9 cellular contexts compared by ENCODE assay signal in genomic region chr20:62816879-62817873, GRCh38. TPM values are rescaled to one million over a fixed set of nuclear protein-coding genes. Genes with fewer than 3 reads are reported as not detected.
A peak's percentile ranks its signal among the peaks of the same experiment; 100 is the strongest.
DNase-seq lines count a peak whose midpoint lies in the region; ATAC-seq and TF ChIP-seq lines count a peak whose summit lies in the region.
"Had no signal": no experiment of that assay in that cellular context is flagged by ENCODE, and none has a peak within 500 bp of the region (broad histone marks: within the 10 kb centered on the region; RNA-seq: fewer than 3 reads in every experiment).

Gene COL9A3, plus strand, starts transcription at chr20:62817050. Its CDS starts 15 bp downstream, at chr20:62817065.

- H3K4me3 ChIP-seq in GM23248 (peak within 1 kb of the TSS; percentile 50), NT2/D1 (ENCODE audit: insufficient read length, low read depth) (peak within 1 kb of the TSS; percentile 78), gastroesophageal sphincter (peak within 1 kb of the TSS in 1 of 2 donors; percentile 46)

- peak within 1 kb of the TSS; percentile 51 for H3K4me2 ChIP-seq in GM23248 (ENCODE audit: unreplicated experiment)

- CTCF ChIA-PET in activated CD4-positive, alpha-beta T cell treated with anti-CD3 and anti-CD28 coated beads, Interleukin-2, amount 10 ng/mL, durations not matched to agents 7 days and 5 days (lab: Charles Lee) = interaction anchor here (0.6 to 0.7 kb wide), 3 partner anchors 10 to 246 kb away, joined by 3 to 6 read pairs (median 3); no protein-coding TSS in a partner anchor

- peaks cover 9% of the 10 kb centered on the region for H3K36me3 Mint-ChIP-seq in stimulated activated memory B cell treated with anti-CD40 and anti-IgM and Interleukin-4, amounts not matched to agents 10 μg/mL and 1 μg/mL and 100 μg/mL, for 72 hours
- peaks cover 4% of the 10 kb centered on the region for H3K36me3 Mint-ChIP-seq in activated CD4-positive, alpha-beta T cell treated with anti-CD3 and anti-CD28 coated beads, Interleukin-2, amount 10 ng/mL, durations not matched to agents 7 days and 5 days (ENCODE audit: low read depth)

- DNase-seq in GM23248 (peak; percentile 36), NT2/D1 (ENCODE audit: low read depth, low spot score) (no peak), posterior cingulate gyrus (peak in 6 of 10 donors; percentile 45 to 95 (median 76)), MV-4-11 (lab: John Stamatoyannopoulos, UW) (no peak)
- DNase-seq in activated CD4-positive, alpha-beta T cell treated with anti-CD3 and anti-CD28 coated beads, Interleukin-2, amount 10 ng/mL, durations not matched to agents 7 days and 5 days = no peak

- ATAC-seq in gastroesophageal sphincter (no peak), GM18867 (IDR thresholded peaks at IDR 0.05; ENCODE audit: unreplicated experiment) (no peak)
- ATAC-seq in stimulated activated memory B cell treated with anti-CD40 and anti-IgM and Interleukin-4, amounts not matched to agents 10 μg/mL and 1 μg/mL and 100 μg/mL, for 72 hours = no peak

- H2AFZ ChIP-seq in GM23248 = no peak within 1 kb of the TSS

- POLR2A ChIA-PET in activated CD4-positive, alpha-beta T cell treated with anti-CD3 and anti-CD28 coated beads, Interleukin-2, amount 10 ng/mL, durations not matched to agents 7 days and 5 days (lab: Charles Lee) = no interaction called here

- H3K27ac ChIP-seq in GM23248 (no peak within 1 kb of the TSS), gastroesophageal sphincter (peak within 1 kb of the TSS in 3 of 4 donors; percentile 45 to 72 (median 64))
- H3K27ac ChIP-seq: epithelial cell of prostate had no signal

- H3K4me3 Mint-ChIP-seq in stimulated activated memory B cell treated with anti-CD40 and anti-IgM and Interleukin-4, amounts not matched to agents 10 μg/mL and 1 μg/mL and 100 μg/mL, for 72 hours = no peak within 1 kb of the TSS
- H3K4me3 Mint-ChIP-seq in activated CD4-positive, alpha-beta T cell treated with anti-CD3 and anti-CD28 coated beads, Interleukin-2, amount 10 ng/mL, durations not matched to agents 7 days and 5 days = no peak within 1 kb of the TSS

- H3K9me3 Mint-ChIP-seq in stimulated activated memory B cell treated with anti-CD40 and anti-IgM and Interleukin-4, amounts not matched to agents 10 μg/mL and 1 μg/mL and 100 μg/mL, for 72 hours = no peaks in the 10 kb centered on the region
- no peaks in the 10 kb centered on the region for H3K9me3 Mint-ChIP-seq in activated CD4-positive, alpha-beta T cell treated with anti-CD3 and anti-CD28 coated beads, Interleukin-2, amount 10 ng/mL, durations not matched to agents 7 days and 5 days

- H3K27ac Mint-ChIP-seq in stimulated activated memory B cell treated with anti-CD40 and anti-IgM and Interleukin-4, amounts not matched to agents 10 μg/mL and 1 μg/mL and 100 μg/mL, for 72 hours = no peak within 1 kb of the TSS
- H3K27ac Mint-ChIP-seq in activated CD4-positive, alpha-beta T cell treated with anti-CD3 and anti-CD28 coated beads, Interleukin-2, amount 10 ng/mL, durations not matched to agents 7 days and 5 days = no peak within 1 kb of the TSS

- peaks cover 24% of the 10 kb centered on the region for H3K4me1 Mint-ChIP-seq in stimulated activated memory B cell treated with anti-CD40 and anti-IgM and Interleukin-4, amounts not matched to agents 10 μg/mL and 1 μg/mL and 100 μg/mL, for 72 hours
- peaks cover 1% of the 10 kb centered on the region for H3K4me1 Mint-ChIP-seq in activated CD4-positive, alpha-beta T cell treated with anti-CD3 and anti-CD28 coated beads, Interleukin-2, amount 10 ng/mL, durations not matched to agents 7 days and 5 days

- no peaks in the 10 kb centered on the region for H3K9me2 ChIP-seq in GM23248 (ENCODE audit: insufficient read depth)

- H3K9ac ChIP-seq in GM23248 (no peak within 1 kb of the TSS), NT2/D1 (ENCODE audit: insufficient read length, low read depth) (peak within 1 kb of the TSS; percentile 94)

- peak in 1 of 2 donors; percentile 15 for TF ChIP-seq POLR2A in gastroesophageal sphincter (IDR thresholded peaks at IDR 0.05)

- WGBS in GM23248 (ENCODE audit: low coverage in 1 of 2, low lambda C conversion rate in 2 of 2, missing lambda C conversion rate in 2 of 2), 2 experiments = 11% methylated on average over 34 to 92 of the region's 109 CpGs
- WGBS in gastroesophageal sphincter (ENCODE audit: low coverage in 1 of 2), 2 donors = no CpG with 5 or more reads among the region's 109 CpGs

- TF ChIP-seq CTCF in gastroesophageal sphincter (IDR thresholded peaks at IDR 0.05) = no peak

- no peaks in the 10 kb centered on the region for H3F3A ChIP-seq in GM23248 (ENCODE audit: insufficient read depth)

- H4K20me1 ChIP-seq in GM23248 (ENCODE audit: insufficient read depth) = no peaks in the 10 kb centered on the region

- TF ChIP-seq EP300 in gastroesophageal sphincter (IDR thresholded peaks at IDR 0.05) = no peak

- H3K36me3 ChIP-seq in GM23248 (ENCODE audit: low read depth) = 0 out of 2 replicates have a peak, but pooled peaks cover 5% of the 10 kb centered on the region
- peaks cover 59% of the 10 kb centered on the region for H3K36me3 ChIP-seq in NT2/D1 (ENCODE audit: insufficient read depth, insufficient read length, low read length)
- peaks cover 0 to 20% of the 10 kb centered on the region in 2 donors for H3K36me3 ChIP-seq in gastroesophageal sphincter

- peaks cover 11% of the 10 kb centered on the region; the same call in 1 of the 2 replicates for H3K27me3 ChIP-seq in GM23248 (replicated peaks; ENCODE audit: insufficient read depth)
- H3K27me3 ChIP-seq in NT2/D1 (ENCODE audit: insufficient read depth, insufficient read length) = no peaks in the 10 kb centered on the region
- H3K27me3 ChIP-seq in gastroesophageal sphincter = peaks cover 71% of the 10 kb centered on the region

- peaks cover 52% of the 10 kb centered on the region for H3K27me3 Mint-ChIP-seq in stimulated activated memory B cell treated with anti-CD40 and anti-IgM and Interleukin-4, amounts not matched to agents 10 μg/mL and 1 μg/mL and 100 μg/mL, for 72 hours
- peaks cover 25% of the 10 kb centered on the region for H3K27me3 Mint-ChIP-seq in activated CD4-positive, alpha-beta T cell treated with anti-CD3 and anti-CD28 coated beads, Interleukin-2, amount 10 ng/mL, durations not matched to agents 7 days and 5 days

- intact Hi-C loops in posterior cingulate gyrus (cut with DNase I) = loop anchor here (5.0 kb wide), 1 partner anchor 35 kb away; no protein-coding TSS in a partner anchor

- in situ Hi-C loops in GM23248 (cut with MboI) = no loop called here

- no peaks in the 10 kb centered on the region for H3K4me1 ChIP-seq in GM23248 (ENCODE audit: insufficient read depth)
- H3K4me1 ChIP-seq in NT2/D1 (ENCODE audit: insufficient read depth, insufficient read length) = peaks cover 46% of the 10 kb centered on the region
- peaks cover 0 to 64% (median 44%) of the 10 kb centered on the region in 3 donors for H3K4me1 ChIP-seq in gastroesophageal sphincter

- no peaks in the 10 kb centered on the region for H3K79me2 ChIP-seq in GM23248 (ENCODE audit: insufficient read depth)

- H3K9me3 ChIP-seq in GM23248 (ENCODE audit: low read depth) (no peaks in the 10 kb centered on the region), NT2/D1 (ENCODE audit: insufficient read depth, low read length) (no peaks in the 10 kb centered on the region), gastroesophageal sphincter (no peaks in the 10 kb centered on the region)

RNA-seq across cellular contexts. Expression of gene COL9A3, which starts in this region (rescaled TPM):
- not detected in 2 replicates for total RNA-seq in GM23248 (2014; rRNA removed; shearing (Covaris generic))
- 0.25 TPM in 1 of 2 replicates, not detected in the other for polyA plus RNA-seq in GM23248 (2016; fragmentation: Nextera tagmentation; extraction: Ambion mirVana)
- total RNA-seq in gastroesophageal sphincter = 10 to 100 TPM in 2 of 4 donors, 1 to 10 TPM in 2; 8.8 to 29.9 (median 14.3) TPM
- not detected for total RNA-seq in activated CD4-positive, alpha-beta T cell treated with anti-CD3 and anti-CD28 coated beads, Interleukin-2, amount 10 ng/mL, durations not matched to agents 7 days and 5 days

Comparison
In these comparisons a context has a peak if more than half of its experiments do, and no peak if none do; other contexts are left out.
1. Peak in DNase-seq, H3K4me3 ChIP-seq and H3K4me2 ChIP-seq in GM23248; RNA of the gene not detected or under 1 TPM.
2. DNase-seq: peak in posterior cingulate gyrus (6 of 10); none in NT2/D1 (single experiment), activated CD4-positive, alpha-beta T cell treated with anti-CD3 and anti-CD28 coated beads, Interleukin-2, amount 10 ng/mL, durations not matched to agents 7 days and 5 days (single experiment) and MV-4-11 (single experiment).